In genomic region chr20:31355981-31356380, GRCh38 we compare ENCODE assay signal across 21 cellular contexts. TPM values are rescaled to one million over a fixed set of nuclear protein-coding genes. Genes with fewer than 3 reads are reported as not detected.
DNase-seq lines count a peak whose midpoint lies in the region; ATAC-seq, FAIRE-seq and TF ChIP-seq lines count a peak whose summit lies in the region.
"Had no signal": no experiment of that assay in that cellular context is flagged by ENCODE, and none has a peak within 500 bp of the region (broad histone marks: within the 10 kb centered on the region; RNA-seq: fewer than 3 reads in every experiment).

No MANE protein-coding gene starts in this region.

- no peak for TF ChIP-seq CTCF in PC-3 (conservative IDR thresholded peaks at IDR 0.05; ENCODE audit: low read depth, low read length)

- no peak overlapping the region for H3K9ac ChIP-seq in PC-3 (ENCODE audit: low read length)
- H3K9ac ChIP-seq: BLaER1 had no signal

- no peaks in the 10 kb centered on the region for H3K36me3 ChIP-seq in PC-3 (ENCODE audit: low read depth, low read length)
- no peaks in the 10 kb centered on the region for H3K36me3 ChIP-seq in naive thymus-derived CD4-positive, alpha-beta T cell (ENCODE audit: control insufficient read depth in 2 of 3, insufficient read depth in 3 of 3, low read length in 3 of 3)
- H3K36me3 ChIP-seq: BLaER1 had no signal

- intact Hi-C loops in PC-3 (cut with micrococcal nuclease): no loop called here
- intact Hi-C loops in naive thymus-derived CD4-positive, alpha-beta T cell (cut with micrococcal nuclease): no loop called here

- no peak overlapping the region for H2AFZ ChIP-seq in PC-3 (ENCODE audit: low read length)

- H3K4me2 ChIP-seq in PC-3 (ENCODE audit: low read length): no peak overlapping the region
- H3K4me2 ChIP-seq: BLaER1 had no signal

- no peak overlapping the region for H3K27ac ChIP-seq in PC-3 (ENCODE audit: low read length)
- no peak overlapping the region for H3K27ac ChIP-seq in naive thymus-derived CD4-positive, alpha-beta T cell (ENCODE audit: low read depth, low read length)
- H3K27ac ChIP-seq: 22Rv1, BLaER1 had no signal

- H3K4me3 Mint-ChIP-seq in naive thymus-derived CD4-positive, alpha-beta T cell: no peak overlapping the region
- H3K4me3 Mint-ChIP-seq: CD14-positive monocyte; CD4-positive, alpha-beta memory T cell; H9 had no signal

- FAIRE-seq in urothelium cell line (lab: Jason Lieb, UNC): peak; percentile 81
- FAIRE-seq: GM12878 had no signal

- CTCF ChIA-PET in PC-3 (lab: Charles Lee): no interaction called here
- CTCF ChIA-PET in naive thymus-derived CD4-positive, alpha-beta T cell (lab: Charles Lee): no interaction called here

- no peaks in the 10 kb centered on the region for H3K79me2 ChIP-seq in PC-3 (ENCODE audit: low read length)

- ATAC-seq in PC-3: no peak
- ATAC-seq in naive thymus-derived CD4-positive, alpha-beta T cell: no peak
- ATAC-seq: GM12878 had no signal

- POLR2A ChIA-PET in PC-3 (lab: Charles Lee; ENCODE audit: unreplicated experiment): no interaction called here
- POLR2A ChIA-PET in naive thymus-derived CD4-positive, alpha-beta T cell (lab: Charles Lee): no interaction called here

- DNase-seq in A172 (ENCODE audit: low spot score) (peak; percentile 46), H4 (ENCODE audit: low spot score) (peak; percentile 27), PC-3 (peak; percentile 3), urothelium cell line (ENCODE audit: low spot score) (peak; percentile 21), SW480 (ENCODE audit: low spot score) (no peak), glomerular visceral epithelial cell (ENCODE audit: extremely low spot score) (no peak)
- no peak for DNase-seq in naive thymus-derived CD4-positive, alpha-beta T cell
- DNase-seq: CD4-positive, alpha-beta memory T cell; DMS153; DMS79; GOT3; H9; KG1 had no signal

- peaks cover 0 to 14% (median 8%) of the 10 kb centered on the region in 5 donors for H3K27me3 Mint-ChIP-seq in naive thymus-derived CD4-positive, alpha-beta T cell

- no peaks in the 10 kb centered on the region for H4K20me1 ChIP-seq in PC-3 (ENCODE audit: low read length)
- H4K20me1 ChIP-seq: BLaER1 had no signal

- H3K9me2 ChIP-seq in PC-3 (replicated peaks; ENCODE audit: low read length): no peaks in the 10 kb centered on the region

- peaks cover 0 to 12% (median under 1%) of the 10 kb centered on the region in 11 donors for H3K9me3 Mint-ChIP-seq in naive thymus-derived CD4-positive, alpha-beta T cell

- no peak overlapping the region for H3K27ac Mint-ChIP-seq in naive thymus-derived CD4-positive, alpha-beta T cell
- H3K27ac Mint-ChIP-seq: CD14-positive monocyte; CD4-positive, alpha-beta memory T cell; H9 had no signal

- no TSS peak for BruUV-seq in PC-3 (replicated peaks; lab: Mats Ljungman, UMichigan)

- H3K4me3 ChIP-seq in PC-3 (ENCODE audit: low read length): no peak overlapping the region
- H3K4me3 ChIP-seq in naive thymus-derived CD4-positive, alpha-beta T cell (ENCODE audit: low read length): no peak overlapping the region
- H3K4me3 ChIP-seq: BLaER1, GM12878 had no signal

- H3F3A ChIP-seq in PC-3 (ENCODE audit: low read length, unreplicated experiment): no peaks in the 10 kb centered on the region

- H3K27me3 ChIP-seq in PC-3 (ENCODE audit: low read length): peaks cover 24% of the 10 kb centered on the region
- H3K27me3 ChIP-seq in naive thymus-derived CD4-positive, alpha-beta T cell (ENCODE audit: control insufficient read depth in 2 of 2, insufficient read depth in 2 of 2, low read length in 2 of 2): no peaks in the 10 kb centered on the region
- H3K27me3 ChIP-seq: BLaER1 had no signal

- H3K4me1 Mint-ChIP-seq in naive thymus-derived CD4-positive, alpha-beta T cell: no peaks in the 10 kb centered on the region
- H3K4me1 Mint-ChIP-seq: CD14-positive monocyte; CD4-positive, alpha-beta memory T cell; H9 had no signal

- no peaks in the 10 kb centered on the region for H3K9me3 ChIP-seq in PC-3 (ENCODE audit: low read length)
- H3K9me3 ChIP-seq in naive thymus-derived CD4-positive, alpha-beta T cell (ENCODE audit: control insufficient read depth in 2 of 3, low read length in 3 of 3): no peaks in the 10 kb centered on the region
- H3K9me3 ChIP-seq: BLaER1 had no signal

- no peaks in the 10 kb centered on the region for H3K4me1 ChIP-seq in PC-3 (ENCODE audit: insufficient read depth, low read length)
- H3K4me1 ChIP-seq in naive thymus-derived CD4-positive, alpha-beta T cell (ENCODE audit: control insufficient read depth in 2 of 2, insufficient read depth in 2 of 2, low read length in 2 of 2): no peaks in the 10 kb centered on the region
- H3K4me1 ChIP-seq: BLaER1 had no signal

- H3K36me3 Mint-ChIP-seq in naive thymus-derived CD4-positive, alpha-beta T cell: no peaks in the 10 kb centered on the region
- H3K36me3 Mint-ChIP-seq: CD14-positive monocyte; CD4-positive, alpha-beta memory T cell had no signal

RNA-seq across cellular contexts. Expression of gene DEFB118, which starts 12.4 kb away (rescaled TPM):
- total RNA-seq in A172 (2014; rRNA removed; shearing (Covaris generic)): not detected in 2 replicates
- total RNA-seq in H4 (2014; rRNA removed; shearing (Covaris generic)): not detected in 2 replicates
- total RNA-seq in PC-3 (2014; rRNA removed): not detected in 2 replicates
- not detected for total RNA-seq in naive thymus-derived CD4-positive, alpha-beta T cell
- polyA plus RNA-seq in naive thymus-derived CD4-positive, alpha-beta T cell: not detected
- total RNA-seq: A673; CD4-positive, alpha-beta memory T cell; G401; GM12878; H9; HT-29 had no signal
- polyA plus RNA-seq: AG04450; CD14-positive monocyte; CD4-positive, alpha-beta memory T cell; GM12878 had no signal

RNA-seq across cellular contexts. Expression of gene DEFB119, which starts 34.4 kb away (rescaled TPM):
- total RNA-seq in A172 (2014; rRNA removed; shearing (Covaris generic)): not detected in 2 replicates
- not detected in 2 replicates for total RNA-seq in H4 (2014; rRNA removed; shearing (Covaris generic))
- total RNA-seq in PC-3 (2014; rRNA removed): not detected in 2 replicates
- not detected for total RNA-seq in naive thymus-derived CD4-positive, alpha-beta T cell
- polyA plus RNA-seq in naive thymus-derived CD4-positive, alpha-beta T cell: not detected
- total RNA-seq: A673; CD4-positive, alpha-beta memory T cell; G401; GM12878; H9; HT-29 had no signal
- polyA plus RNA-seq: AG04450; CD14-positive monocyte; CD4-positive, alpha-beta memory T cell; GM12878 had no signal

RNA-seq across cellular contexts. Expression of gene DEFB116, which starts 47.6 kb away (rescaled TPM):
- not detected in 2 replicates for total RNA-seq in A172 (2014; rRNA removed; shearing (Covaris generic))
- total RNA-seq in H4 (2014; rRNA removed; shearing (Covaris generic)): not detected in 2 replicates
- not detected in 2 replicates for total RNA-seq in PC-3 (2014; rRNA removed)
- not detected for total RNA-seq in naive thymus-derived CD4-positive, alpha-beta T cell
- polyA plus RNA-seq in naive thymus-derived CD4-positive, alpha-beta T cell: not detected
- total RNA-seq: A673; CD4-positive, alpha-beta memory T cell; G401; GM12878; H9; HT-29 had no signal
- polyA plus RNA-seq: AG04450; CD14-positive monocyte; CD4-positive, alpha-beta memory T cell; GM12878 had no signal

RNA-seq across cellular contexts. Expression of gene DEFB121, which starts 50.0 kb away (rescaled TPM):
- not detected in 2 replicates for total RNA-seq in A172 (2014; rRNA removed; shearing (Covaris generic))
- not detected in 2 replicates for total RNA-seq in H4 (2014; rRNA removed; shearing (Covaris generic))
- not detected in 2 replicates for total RNA-seq in PC-3 (2014; rRNA removed)
- not detected for total RNA-seq in naive thymus-derived CD4-positive, alpha-beta T cell
- polyA plus RNA-seq in naive thymus-derived CD4-positive, alpha-beta T cell: not detected
- total RNA-seq: A673; CD4-positive, alpha-beta memory T cell; G401; GM12878; H9; HT-29 had no signal
- polyA plus RNA-seq: AG04450; CD14-positive monocyte; CD4-positive, alpha-beta memory T cell; GM12878 had no signal

Comparison
In these comparisons a context has a peak if more than half of its experiments do, and no peak if none do; other contexts are left out.
1. DNase-seq: peak in A172 (single experiment), H4 (single experiment), PC-3 (single experiment) and urothelium cell line (single experiment); none in SW480 (single experiment), glomerular visceral epithelial cell (single experiment) and naive thymus-derived CD4-positive, alpha-beta T cell (0 of 9).